18 cellular contexts compared by ENCODE assay signal in genomic region chr12:105212431-105212830, GRCh38. TPM values are rescaled to one million over a fixed set of nuclear protein-coding genes. Genes with fewer than 3 reads are reported as not detected.
A peak's percentile ranks its signal among the peaks of the same experiment; 100 is the strongest.
DNase-seq lines count a peak whose midpoint lies in the region; ATAC-seq and TF ChIP-seq lines count a peak whose summit lies in the region.
"Had no signal": no experiment of that assay in that cellular context is flagged by ENCODE, and none has a peak within 500 bp of the region (broad histone marks: within the 10 kb centered on the region; RNA-seq: fewer than 3 reads in every experiment).

No MANE protein-coding gene starts in this region.

- DNase-seq in AG10803 (ENCODE audit: low read depth) (peak; percentile 95), HS-5 (ENCODE audit: low read depth) (peak; percentile 91), cardiac fibroblast (ENCODE audit: low read depth in 2 of 2) (peak; percentile 58 to 59), myocyte (ENCODE audit: low read depth) (peak; percentile 89), epidermal melanocyte (ENCODE audit: insufficient read length, low spot score) (no peak), NCI-H1436 treated with DMSO at 0.1 percent for 48 hours (lab: John Stamatoyannopoulos, UW) (no peak)
- DNase-seq in activated CD4-positive, alpha-beta T cell treated with anti-CD3 and anti-CD28 coated beads for 36 hours, result no peak
- DNase-seq: activated CD8-positive, alpha-beta memory T cell treated with anti-CD3 and anti-CD28 coated beads, Interleukin-2, amount 10 ng/mL, durations not matched to agents 7 days and 5 days; activated naive CD4-positive, alpha-beta T cell; DMS79 treated with DMSO at 0.1 percent for 48 hours; head of caudate nucleus; kidney glomerular epithelial cell; NCI-H1048; SJCRH30 had no signal

- H3K9me3 Mint-ChIP-seq in activated CD4-positive, alpha-beta T cell treated with anti-CD3 and anti-CD28 coated beads for 36 hours (ENCODE audit: low read depth), result no peaks in the 10 kb centered on the region

- POLR2A ChIA-PET in activated CD4-positive, alpha-beta T cell treated with anti-CD3 and anti-CD28 coated beads for 36 hours (lab: Charles Lee), result no interaction called here

- H3K4me3 ChIP-seq in AG10803 (ENCODE audit: low read length) (no peak overlapping the region), cardiac fibroblast (replicated peaks in 1 of 2; ENCODE audit: low read depth in 2 of 2, low read length in 2 of 2) (no peak overlapping the region)
- H3K4me3 ChIP-seq: GM12878, SJCRH30, suprapubic skin had no signal

- H3K27ac Mint-ChIP-seq in activated CD4-positive, alpha-beta T cell treated with anti-CD3 and anti-CD28 coated beads for 36 hours, result no peak overlapping the region
- H3K27ac Mint-ChIP-seq: activated CD8-positive, alpha-beta memory T cell treated with anti-CD3 and anti-CD28 coated beads, Interleukin-2, amount 10 ng/mL, durations not matched to agents 7 days and 5 days had no signal

- H3K27me3 Mint-ChIP-seq in activated CD4-positive, alpha-beta T cell treated with anti-CD3 and anti-CD28 coated beads for 36 hours, result no peaks in the 10 kb centered on the region
- H3K27me3 Mint-ChIP-seq: activated CD8-positive, alpha-beta memory T cell treated with anti-CD3 and anti-CD28 coated beads, Interleukin-2, amount 10 ng/mL, durations not matched to agents 7 days and 5 days had no signal

- CTCF ChIA-PET in activated CD4-positive, alpha-beta T cell treated with anti-CD3 and anti-CD28 coated beads for 36 hours (lab: Charles Lee), result interaction anchor here (1.0 kb wide), 1 partner anchor 9 kb away, joined by 3 read pairs; no protein-coding TSS in a partner anchor

- ATAC-seq in HG03196 (IDR thresholded peaks at IDR 0.05; ENCODE audit: unreplicated experiment), result no peak
- ATAC-seq in activated CD4-positive, alpha-beta T cell treated with anti-CD3 and anti-CD28 coated beads for 36 hours, result no peak
- ATAC-seq: activated CD8-positive, alpha-beta memory T cell treated with anti-CD3 and anti-CD28 coated beads, Interleukin-2, amount 10 ng/mL, durations not matched to agents 7 days and 5 days; GM12878; HepG2 had no signal

- H3K4me3 Mint-ChIP-seq in activated CD4-positive, alpha-beta T cell treated with anti-CD3 and anti-CD28 coated beads for 36 hours, result no peak overlapping the region
- H3K4me3 Mint-ChIP-seq: activated CD8-positive, alpha-beta memory T cell treated with anti-CD3 and anti-CD28 coated beads, Interleukin-2, amount 10 ng/mL, durations not matched to agents 7 days and 5 days had no signal

- no peaks in the 10 kb centered on the region for H3K4me1 Mint-ChIP-seq in activated CD4-positive, alpha-beta T cell treated with anti-CD3 and anti-CD28 coated beads for 36 hours
- H3K4me1 Mint-ChIP-seq: activated CD8-positive, alpha-beta memory T cell treated with anti-CD3 and anti-CD28 coated beads, Interleukin-2, amount 10 ng/mL, durations not matched to agents 7 days and 5 days had no signal

- TF ChIP-seq CTCF in AG10803 (conservative IDR thresholded peaks at IDR 0.05; ENCODE audit: low read length) (no peak), cardiac fibroblast (IDR thresholded peaks at IDR 0.05; ENCODE audit: low read depth, low read length) (no peak)

- H3K36me3 Mint-ChIP-seq in activated CD4-positive, alpha-beta T cell treated with anti-CD3 and anti-CD28 coated beads for 36 hours (ENCODE audit: low read depth), result peaks cover 23% of the 10 kb centered on the region

- intact Hi-C loops in activated CD4-positive, alpha-beta T cell treated with anti-CD3 and anti-CD28 coated beads for 36 hours (cut with DNase I, micrococcal nuclease), result no loop called here

RNA-seq across cellular contexts. Expression of gene APPL2, which starts 23.5 kb away (rescaled TPM):
- total RNA-seq in myocyte, result 20.4 and 26.1 TPM in 2 replicates
- polyA plus RNA-seq in myocyte (2012), result 35.6 TPM
- total RNA-seq in activated CD4-positive, alpha-beta T cell treated with anti-CD3 and anti-CD28 coated beads for 36 hours, result 10 to 100 TPM; 13.9 to 17.2 TPM

Comparison
In these comparisons a context has a peak if more than half of its experiments do, and no peak if none do; other contexts are left out.
1. DNase-seq: peak in AG10803 (single experiment), HS-5 (single experiment), cardiac fibroblast (2 of 2) and myocyte (single experiment); none in epidermal melanocyte (single experiment), activated CD4-positive, alpha-beta T cell treated with anti-CD3 and anti-CD28 coated beads for 36 hours (single experiment) and NCI-H1436 treated with DMSO at 0.1 percent for 48 hours (single experiment).